Comparison of ENCODE assay signal across 18 cellular contexts in the genomic region with DNA sequence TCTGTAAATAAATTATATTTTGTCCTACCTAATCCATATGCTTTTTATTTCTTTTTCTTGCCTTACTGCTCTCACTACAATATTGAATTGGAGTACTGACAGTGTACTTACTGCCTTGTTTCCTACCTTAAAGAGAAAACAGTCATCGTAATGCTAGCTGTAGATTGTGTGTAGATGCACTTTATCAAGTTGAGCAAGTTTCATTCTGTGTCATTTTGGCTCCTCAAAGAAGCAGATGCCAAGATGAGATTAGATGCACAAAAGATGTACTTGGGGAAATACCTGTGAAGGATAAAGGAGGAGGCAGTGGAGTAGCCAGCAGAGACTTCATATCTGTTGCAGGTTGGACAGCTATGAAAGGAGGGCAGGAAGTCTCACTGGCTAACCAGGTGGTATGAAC.
"Had no signal": no experiment of that assay in that cellular context is flagged by ENCODE, and none has a peak within 500 bp of the region (broad histone marks: within the 10 kb centered on the region; RNA-seq: fewer than 3 reads in every experiment).

No MANE protein-coding gene starts in this region.

- ATAC-seq: effector memory CD8-positive, alpha-beta T cell; left cardiac atrium; sciatic nerve had no signal

- H3K4me1 Mint-ChIP-seq: mesothelial cell of epicardium, naive B cell, nephron, neural progenitor cell had no signal

- H3K27ac Mint-ChIP-seq: effector memory CD8-positive, alpha-beta T cell; mesothelial cell of epicardium; naive B cell; nephron; neural progenitor cell had no signal

- H3K4me3 Mint-ChIP-seq: effector memory CD8-positive, alpha-beta T cell; mesothelial cell of epicardium; naive B cell; nephron; neural progenitor cell had no signal

- DNase-seq: cortex of kidney; effector memory CD8-positive, alpha-beta T cell; esophagus squamous epithelium; foreskin melanocyte; glutamatergic neuron; heart right ventricle; hippocampal formation; left cardiac atrium; left lung; mesenchymal stem cell; mucosa of descending colon; naive B cell; stimulated activated naive CD4-positive, alpha-beta T cell treated with Interleukin-2 at 50 U/mL for 16 hours; upper lobe of left lung had no signal

- H3K36me3 Mint-ChIP-seq: naive B cell, neural progenitor cell had no signal

- H3K9me3 Mint-ChIP-seq: effector memory CD8-positive, alpha-beta T cell had no signal
